ENCODE assay signal across 12 cellular contexts in the genomic region with DNA sequence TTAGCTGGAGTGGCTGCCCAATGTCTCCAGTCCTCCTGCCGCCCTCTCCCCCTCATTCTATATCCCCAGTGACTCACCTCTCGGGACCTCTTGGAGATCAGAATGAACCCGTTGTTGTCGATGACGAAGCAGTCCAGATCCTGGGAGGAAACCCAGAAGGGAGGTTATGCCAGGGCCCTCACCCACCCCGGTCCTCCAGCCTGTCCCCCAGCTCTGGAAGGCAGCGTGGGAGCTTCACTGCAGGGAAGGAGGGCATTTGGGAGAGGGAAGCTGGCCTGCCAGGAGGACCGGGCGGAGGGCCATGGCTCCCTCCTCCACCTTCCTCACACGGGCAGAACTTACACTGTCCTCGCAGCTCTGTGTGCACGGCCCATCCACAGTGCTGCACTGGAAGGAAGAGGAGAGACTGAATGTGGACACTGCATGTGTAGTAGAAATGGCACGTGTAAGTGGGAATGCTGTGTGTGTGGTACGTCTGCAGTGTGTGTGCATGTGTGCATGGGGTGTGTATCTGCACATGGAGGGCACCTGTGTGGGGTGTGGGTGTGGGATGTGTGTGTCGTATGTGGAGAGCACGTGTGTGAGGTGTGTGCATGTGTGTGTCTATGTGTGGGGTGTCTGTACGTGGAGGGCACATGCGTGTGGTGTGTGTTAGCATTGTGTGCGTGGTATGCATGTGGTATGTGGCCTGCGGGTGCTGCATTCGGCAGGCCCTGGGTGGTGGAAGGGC. TPM values are rescaled to one million over a fixed set of nuclear protein-coding genes. Genes with fewer than 3 reads are reported as not detected.
DNase-seq lines count a peak whose midpoint lies in the region; ATAC-seq and TF ChIP-seq lines count a peak whose summit lies in the region.
"Had no signal": no experiment of that assay in that cellular context is flagged by ENCODE, and none has a peak within 500 bp of the region (broad histone marks: within the 10 kb centered on the region; RNA-seq: fewer than 3 reads in every experiment).

No MANE protein-coding gene starts in this region.

- H3K4me3 ChIP-seq in breast epithelium (no peak overlapping the region), choroid plexus epithelial cell (ENCODE audit: low read depth, low read length) (no peak overlapping the region), spleen (no peak overlapping the region)
- H3K4me3 ChIP-seq: lung had no signal

- ATAC-seq in T-helper 17 cell = no peak
- ATAC-seq: WTC11 had no signal

- TF ChIP-seq CTCF in MCF 10A (IDR thresholded peaks at IDR 0.05; ENCODE audit: unreplicated experiment) (no peak), breast epithelium (IDR thresholded peaks at IDR 0.05) (no peak), choroid plexus epithelial cell (conservative IDR thresholded peaks at IDR 0.05; ENCODE audit: low read depth, low read length) (no peak), spleen (IDR thresholded peaks at IDR 0.05 in 8 of 11, conservative IDR thresholded peaks at IDR 0.05 in 3 of 11) (no peak)

- H3K4me1 Mint-ChIP-seq in MCF 10A (ENCODE audit: insufficient read depth, unreplicated experiment) (peaks cover 5% of the 10 kb centered on the region), T-helper 17 cell (peaks cover 32% of the 10 kb centered on the region)

- H3K27ac Mint-ChIP-seq in MCF 10A (ENCODE audit: low read depth, unreplicated experiment) (no peak overlapping the region), T-helper 17 cell (peak overlapping the region; percentile 89)
- H3K27ac Mint-ChIP-seq: WTC11 had no signal

- H3K36me3 ChIP-seq in breast epithelium (no peaks in the 10 kb centered on the region), spleen (no peaks in the 10 kb centered on the region)

- WGBS in spleen, 5 donors = 87 to 93% (median 91%) methylated on average over 20 to 21 of the region's 21 CpGs

- H3K36me3 Mint-ChIP-seq in MCF 10A (ENCODE audit: insufficient read depth, unreplicated experiment) (no peaks in the 10 kb centered on the region), T-helper 17 cell (ENCODE audit: low read depth) (peaks cover 2% of the 10 kb centered on the region)
- H3K36me3 Mint-ChIP-seq: WTC11 had no signal

- no peak overlapping the region for H3K27ac ChIP-seq in breast epithelium
- peak overlapping the region in 3 of 8 donors; percentile 23 to 92 (median 28) for H3K27ac ChIP-seq in spleen

- intact Hi-C loops in MCF 10A (cut with micrococcal nuclease) = no loop called here
- intact Hi-C loops in breast epithelium (cut with DNase I; ENCODE audit: low total_unique reads) = no loop called here
- intact Hi-C loops in spleen (cut with DNase I; ENCODE audit: low total_unique reads) = no loop called here

- CTCF ChIA-PET in MCF 10A (lab: Yijun Ruan, JAX) = interaction anchor here (1.8 kb wide), 1 partner anchor 130 kb away, joined by 6 read pairs; no protein-coding TSS in a partner anchor

- DNase-seq in MCF 10A (ENCODE audit: unreplicated experiment) (peak; percentile 19), breast epithelium (ENCODE audit: low spot score in 2 of 2) (no peak), T-helper 17 cell (no peak), choroid plexus epithelial cell (ENCODE audit: low read depth) (peak; percentile 37), spleen (peak; percentile 72), GM19238 (ENCODE audit: insufficient read length, low spot score) (no peak), mucosa of gallbladder (ENCODE audit: low spot score) (no peak), NOMO-1 treated with DMSO at 0.1 percent for 48 hours (lab: John Stamatoyannopoulos, UW; ENCODE audit: unreplicated experiment) (no peak)
- DNase-seq: NCI-H2227 treated with DMSO at 0.1 percent for 48 hours, RPMI8226 had no signal

- POLR2A ChIA-PET in MCF 10A (lab: Yijun Ruan, JAX) = interaction anchor here (0.6 kb wide), 1 partner anchor 878 kb away, joined by 3 read pairs; no protein-coding TSS in a partner anchor

- no peaks in the 10 kb centered on the region for H3K9me3 Mint-ChIP-seq in MCF 10A (ENCODE audit: unreplicated experiment)
- H3K9me3 Mint-ChIP-seq: WTC11 had no signal

- TF ChIP-seq POLR2A in breast epithelium (IDR thresholded peaks at IDR 0.05) (no peak), spleen (IDR thresholded peaks at IDR 0.05) (no peak)

- H3K4me1 ChIP-seq in breast epithelium (no peaks in the 10 kb centered on the region), spleen (peaks cover 5 to 72% (median 35%) of the 10 kb centered on the region in 6 donors)

- H3K9me3 ChIP-seq in breast epithelium (no peaks in the 10 kb centered on the region), T-helper 17 cell (ENCODE audit: control insufficient read depth, low read length, poor library complexity, severe bottlenecking) (no peaks in the 10 kb centered on the region), spleen (no peaks in the 10 kb centered on the region)

- no peaks in the 10 kb centered on the region for H3K27me3 ChIP-seq in breast epithelium
- H3K27me3 ChIP-seq in spleen (replicated peaks in 1 of 7) = no peaks in the 10 kb centered on the region

- no TSS peak for BruUV-seq in MCF 10A (replicated peaks; lab: Mats Ljungman, UMichigan)

- H3K4me3 Mint-ChIP-seq in MCF 10A (ENCODE audit: unreplicated experiment) (no peak overlapping the region), T-helper 17 cell (peak overlapping the region; percentile 90)
- H3K4me3 Mint-ChIP-seq: WTC11 had no signal

- peaks cover 7% of the 10 kb centered on the region for H3K27me3 Mint-ChIP-seq in MCF 10A (ENCODE audit: insufficient read depth, unreplicated experiment)
- peaks cover 11% of the 10 kb centered on the region for H3K27me3 Mint-ChIP-seq in T-helper 17 cell

RNA-seq across cellular contexts. Expression of a gene that starts 10.0 kb away (rescaled TPM):
- total RNA-seq in MCF 10A (2022) = not detected in 2 replicates
- not detected for total RNA-seq in breast epithelium
- total RNA-seq in T-helper 17 cell = not detected
- under 1 TPM in 1 of 7 donors, not detected in 6; 0.12 TPM for total RNA-seq in spleen
- not detected for polyA plus RNA-seq in spleen
- total RNA-seq in mucosa of gallbladder = not detected
- total RNA-seq: lung had no signal

Comparison
In these comparisons a context has a peak if more than half of its experiments do, and no peak if none do; other contexts are left out.
1. DNase-seq: peak in MCF 10A (single experiment), choroid plexus epithelial cell (single experiment) and spleen (single experiment); none in breast epithelium (0 of 2), T-helper 17 cell (0 of 3), GM19238 (single experiment), mucosa of gallbladder (single experiment) and NOMO-1 treated with DMSO at 0.1 percent for 48 hours (single experiment).